8 cellular contexts compared by ENCODE assay signal in genomic region chr17:59331129-59331928, GRCh38. TPM values are rescaled to one million over a fixed set of nuclear protein-coding genes. Genes with fewer than 3 reads are reported as not detected.
DNase-seq lines count a peak whose midpoint lies in the region; ATAC-seq and TF ChIP-seq lines count a peak whose summit lies in the region.

YPEL2 (plus strand) TSS chr17:59331655; CDS start chr17:59353410, 21,755 bp downstream.

- H3K9me3 ChIP-seq in right atrium auricular region, result no peaks in the 10 kb centered on the region
- no peaks in the 10 kb centered on the region for H3K9me3 ChIP-seq in prostate gland
- H3K9me3 ChIP-seq in upper lobe of right lung, result no peaks in the 10 kb centered on the region

- H3K36me3 ChIP-seq in right atrium auricular region (no peaks in the 10 kb centered on the region), prostate gland (no peaks in the 10 kb centered on the region), upper lobe of right lung (no peaks in the 10 kb centered on the region)

- under 1% methylated on average over 9 of the region's 71 CpGs for WGBS in prostate gland

- TF ChIP-seq POLR2A in prostate gland (IDR thresholded peaks at IDR 0.05), result peak; percentile 90

- in situ Hi-C loops in GM13977 (cut with MboI; ENCODE audit: low pct_unique_long_range_greater_than_20kb, low sequenced_read_pairs, unreplicated experiment), result no loop called here

- DNase-seq in GM13977 (ENCODE audit: low spot score) (peak; percentile 97), NCI-H1930 (lab: John Stamatoyannopoulos, UW) (peak; percentile 65 to 73), T-helper 2 cell (peak; percentile 81 to 96 (median 84)), anterior cingulate cortex (lab: John Stamatoyannopoulos, UW) (peak; percentile 35 to 97 (median 94)), right atrium auricular region (ENCODE audit: low spot score) (peak; percentile 96), prostate gland (ENCODE audit: low spot score) (peak; percentile 98), upper lobe of right lung (peak; percentile 98)

- H3K27me3 ChIP-seq in right atrium auricular region (no peaks in the 10 kb centered on the region), prostate gland (replicated peaks; ENCODE audit: insufficient read depth) (no peaks in the 10 kb centered on the region), upper lobe of right lung (no peaks in the 10 kb centered on the region)

- peaks cover 0 to 79% of the 10 kb centered on the region in 2 donors for H3K4me1 ChIP-seq in right atrium auricular region
- peaks cover 8% of the 10 kb centered on the region for H3K4me1 ChIP-seq in prostate gland (replicated peaks)
- H3K4me1 ChIP-seq in upper lobe of right lung, result peaks cover 56% of the 10 kb centered on the region

- H3K27ac ChIP-seq in right atrium auricular region (peak within 1 kb of the TSS; percentile 92 to 95), prostate gland (peak within 1 kb of the TSS; percentile 88 to 91), upper lobe of right lung (peak within 1 kb of the TSS; percentile 92)

- intact Hi-C loops in prostate gland (cut with DNase I), result loop anchor here (5.0 kb wide), 3 partner anchors 36 to 814 kb away; no protein-coding TSS in a partner anchor
- intact Hi-C loops in upper lobe of right lung (cut with DNase I), result loop anchor here (10.0 kb wide), 1 partner anchor 103 kb away; no protein-coding TSS in a partner anchor

- H3K4me3 ChIP-seq in right atrium auricular region (peak within 1 kb of the TSS; percentile 91 to 99), prostate gland (peak within 1 kb of the TSS; percentile 95 to 98), upper lobe of right lung (peak within 1 kb of the TSS; percentile 96)

- no peak for TF ChIP-seq CTCF in GM13977 (IDR thresholded peaks at IDR 0.05; ENCODE audit: extremely low read depth, insufficient read depth, missing control alignments)
- TF ChIP-seq CTCF in right atrium auricular region (IDR thresholded peaks at IDR 0.05), result no peak
- TF ChIP-seq CTCF in prostate gland (IDR thresholded peaks at IDR 0.05), result no peak
- TF ChIP-seq CTCF in upper lobe of right lung (IDR thresholded peaks at IDR 0.05), result no peak

- ATAC-seq in HG02938 (IDR thresholded peaks at IDR 0.05; ENCODE audit: unreplicated experiment), result peak; percentile 75
- ATAC-seq in upper lobe of right lung, result peak; percentile 94

RNA-seq across cellular contexts. Expression of gene YPEL2, which starts in this region (rescaled TPM):
- total RNA-seq in right atrium auricular region (10 to 100 TPM; 28.3 to 34.1 TPM), prostate gland (10 to 100 TPM; 12.8 to 40.3 TPM), upper lobe of right lung (19.6 TPM)

Comparison
In these comparisons a context has a peak if more than half of its experiments do, and no peak if none do; other contexts are left out.
1. Peak in every context shown above with its lines: DNase-seq, ATAC-seq, H3K4me3 ChIP-seq and H3K27ac ChIP-seq.